Comparison of ENCODE assay signal across 8 cellular contexts in genomic region chr7:155643804-155644177, GRCh38. TPM values are rescaled to one million over a fixed set of nuclear protein-coding genes. Genes with fewer than 3 reads are reported as not detected.
DNase-seq lines count a peak whose midpoint lies in the region; TF ChIP-seq lines count a peak whose summit lies in the region.

No MANE protein-coding gene starts in this region.

- H3K9ac ChIP-seq in mesenchymal stem cell (ENCODE audit: low read length) = peak overlapping the region; percentile 98

- peak overlapping the region; percentile 52 to 98 for H3K18ac ChIP-seq in mesenchymal stem cell (ENCODE audit: low read depth in 1 of 2, low read length in 2 of 2)

- H3K4me1 ChIP-seq in mesenchymal stem cell (ENCODE audit: control insufficient read depth, insufficient read depth, low read depth, low read length) = peaks cover 5% of the 10 kb centered on the region

- H3K4me3 ChIP-seq in GM12864 (ENCODE audit: low read depth, low read length) (peak overlapping the region; percentile 74), HL-60 (replicated peaks; ENCODE audit: insufficient read depth, low read length) (peak overlapping the region; percentile 89), brain microvascular endothelial cell (ENCODE audit: low read depth, low read length) (peak overlapping the region; percentile 81), mesenchymal stem cell (ENCODE audit: insufficient read depth in 1 of 2, low read depth in 1 of 2, low read length in 2 of 2) (peak overlapping the region; percentile 82 to 98)

- in situ Hi-C loops in brain microvascular endothelial cell (cut with HindIII; ENCODE audit: low pct_ligation_motif_present, low sequenced_read_pairs) = no loop called here

- H4K91ac ChIP-seq in mesenchymal stem cell (ENCODE audit: low read length) = peak overlapping the region; percentile 70

- peak overlapping the region; percentile 97 for H2BK5ac ChIP-seq in mesenchymal stem cell (ENCODE audit: low read depth, low read length, poor library complexity, severe bottlenecking)

- no peak overlapping the region for H2BK12ac ChIP-seq in mesenchymal stem cell (ENCODE audit: low read length in 2 of 2)

- H3K27me3 ChIP-seq in HL-60 (ENCODE audit: insufficient read depth, poor library complexity, severe bottlenecking) (no peaks in the 10 kb centered on the region), brain microvascular endothelial cell (replicated peaks) (no peaks in the 10 kb centered on the region), mesenchymal stem cell (ENCODE audit: control insufficient read depth in 1 of 2, insufficient read depth in 1 of 2, low read length in 2 of 2) (no peaks in the 10 kb centered on the region)

- H3K4me2 ChIP-seq in mesenchymal stem cell (ENCODE audit: low read length, poor library complexity, severe bottlenecking) = peak overlapping the region; percentile 82

- peak overlapping the region; percentile 97 for H4K8ac ChIP-seq in mesenchymal stem cell (ENCODE audit: low read length)

- H3K27ac ChIP-seq in HL-60 (replicated peaks) (peak overlapping the region; percentile 98), brain microvascular endothelial cell (peak overlapping the region; percentile 96), mesenchymal stem cell (ENCODE audit: low read length, poor library complexity, severe bottlenecking) (no peak overlapping the region)

- H3K23ac ChIP-seq in mesenchymal stem cell (ENCODE audit: low read length in 2 of 2) = peak overlapping the region in 1 of 2 experiments; percentile 71

- H3K36me3 ChIP-seq in brain microvascular endothelial cell (replicated peaks) = peaks cover 3% of the 10 kb centered on the region
- H3K36me3 ChIP-seq in mesenchymal stem cell (ENCODE audit: control insufficient read depth in 1 of 2, insufficient read depth in 2 of 2, low read depth in 1 of 2, low read length in 2 of 2) = peaks cover 16 to 47% of the 10 kb centered on the region in 2 experiments

- H2BK15ac ChIP-seq in mesenchymal stem cell (ENCODE audit: low read depth, poor library complexity, severe bottlenecking) = no peak overlapping the region

- peaks cover 9% of the 10 kb centered on the region for H3K79me1 ChIP-seq in mesenchymal stem cell (replicated peaks; ENCODE audit: low read length, poor library complexity, severe bottlenecking)

- 1% methylated on average over 21 of the region's 32 CpGs for WGBS in mesenchymal stem cell

- peak overlapping the region; percentile 96 for H2AFZ ChIP-seq in mesenchymal stem cell (ENCODE audit: low read depth, low read length)

- peaks cover 19% of the 10 kb centered on the region for H3K9me3 ChIP-seq in mesenchymal stem cell (ENCODE audit: control insufficient read depth, low read length)

- TF ChIP-seq CTCF in GM12864 (IDR thresholded peaks at IDR 0.05; ENCODE audit: low read depth, low read length, missing control alignments) (no peak), HL-60 (IDR thresholded peaks at IDR 0.05; ENCODE audit: insufficient read depth, low read length) (no peak), brain microvascular endothelial cell (IDR thresholded peaks at IDR 0.05; ENCODE audit: low read depth, low read length, missing control alignments) (no peak)

- no peak overlapping the region for H2AK5ac ChIP-seq in mesenchymal stem cell (ENCODE audit: low read length, severe bottlenecking)

- no peak overlapping the region for H2BK120ac ChIP-seq in mesenchymal stem cell (ENCODE audit: low read depth, low read length)

- H3K4ac ChIP-seq in mesenchymal stem cell (ENCODE audit: low read depth in 1 of 2, low read length in 2 of 2) = no peak overlapping the region

- DNase-seq in GM12864 (ENCODE audit: low read depth) (no peak), HL-60 (ENCODE audit: low read depth in 1 of 2, low spot score in 1 of 2) (no peak), brain microvascular endothelial cell (no peak), mesenchymal stem cell (no peak), NCI-H1436 treated with DMSO at 0.1 percent for 48 hours (lab: John Stamatoyannopoulos, UW) (no peak), NCI-H526 treated with DMSO at 0.1 percent for 48 hours (lab: John Stamatoyannopoulos, UW) (no peak), midbrain (lab: John Stamatoyannopoulos, UW) (no peak), NCI-H446 treated with DMSO at 0.1 percent for 48 hours (lab: John Stamatoyannopoulos, UW) (no peak)

- no peak overlapping the region for H3K14ac ChIP-seq in mesenchymal stem cell (ENCODE audit: low read length in 2 of 2)

RNA-seq across cellular contexts. Expression of gene RBM33, which starts 0.7 kb away (rescaled TPM):
- polyA plus RNA-seq in mesenchymal stem cell (2013, experiment 1 of 2) = 22.3 TPM
- polyA plus RNA-seq in mesenchymal stem cell (2013, experiment 2 of 2) = 20.3 TPM
